ENCODE assay signal across 1 cellular context in the genomic region with DNA sequence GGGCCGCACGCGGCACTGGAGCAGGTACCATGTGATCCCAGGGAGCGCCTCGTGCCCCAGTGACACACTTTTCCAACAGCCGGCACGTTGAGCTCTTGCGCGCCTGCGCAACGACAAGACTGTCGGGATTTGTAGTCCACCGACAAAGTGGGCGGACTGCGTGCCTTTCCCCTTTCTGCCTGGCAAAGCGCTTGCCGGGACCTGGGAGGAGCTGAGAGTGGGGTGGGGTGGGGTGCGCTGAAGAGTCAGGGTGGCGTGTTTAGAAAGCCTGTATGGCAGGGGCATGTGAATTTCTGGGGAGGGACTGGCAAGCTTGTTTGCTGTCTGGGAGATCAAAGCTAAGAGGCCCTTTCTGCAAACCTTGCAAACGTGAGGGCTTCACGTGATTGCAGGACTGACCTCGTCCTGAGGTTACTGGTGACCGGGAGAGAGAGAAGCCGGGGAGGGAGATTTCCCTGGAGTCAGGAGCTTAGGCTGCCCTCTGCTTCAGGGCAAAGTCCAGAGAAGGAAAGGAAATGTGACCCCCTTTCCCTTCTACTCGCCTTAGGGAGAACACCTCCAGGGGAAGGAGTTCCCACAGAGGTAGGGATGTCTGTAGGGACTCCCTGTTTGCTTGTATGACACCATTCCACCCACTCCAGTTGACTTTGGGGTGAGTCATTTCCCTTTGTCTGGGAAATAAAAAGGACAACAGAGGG.
TF ChIP-seq lines count a peak whose summit lies in the region.

No MANE protein-coding gene starts in this region.

TF ChIP-seq in HepG2, 621 proteins besides CTCF, POLR2A, EP300 and RAD21 (continued from another document and continues in another):
- TF ChIP-seq TARDBP (CRISPR knock-in tag; IDR thresholded peaks at IDR 0.05): peak; percentile 89
- peak; percentile 100 for TF ChIP-seq ZNF883 (CRISPR knock-in tag; IDR thresholded peaks at IDR 0.05; ENCODE audit: not compliant biosample characterization)
- TF ChIP-seq, protein P1, sequence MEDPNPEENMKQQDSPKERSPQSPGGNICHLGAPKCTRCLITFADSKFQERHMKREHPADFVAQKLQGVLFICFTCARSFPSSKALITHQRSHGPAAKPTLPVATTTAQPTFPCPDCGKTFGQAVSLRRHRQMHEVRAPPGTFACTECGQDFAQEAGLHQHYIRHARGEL (CRISPR knock-in tag; IDR thresholded peaks at IDR 0.05): no peak
- TF ChIP-seq PHF5A (CRISPR knock-in tag; IDR thresholded peaks at IDR 0.05; ENCODE audit: low read depth, unreplicated experiment): no peak
- peak; percentile 89 for TF ChIP-seq AKAP8 (CRISPR knock-in tag; IDR thresholded peaks at IDR 0.05)
- TF ChIP-seq GABPA (IDR thresholded peaks at IDR 0.05; ENCODE audit: low read depth, low read length): no peak
- peak; percentile 61 for TF ChIP-seq GABPA (CRISPR knock-in tag; IDR thresholded peaks at IDR 0.05; ENCODE audit: low read depth)
- TF ChIP-seq, protein P2, sequence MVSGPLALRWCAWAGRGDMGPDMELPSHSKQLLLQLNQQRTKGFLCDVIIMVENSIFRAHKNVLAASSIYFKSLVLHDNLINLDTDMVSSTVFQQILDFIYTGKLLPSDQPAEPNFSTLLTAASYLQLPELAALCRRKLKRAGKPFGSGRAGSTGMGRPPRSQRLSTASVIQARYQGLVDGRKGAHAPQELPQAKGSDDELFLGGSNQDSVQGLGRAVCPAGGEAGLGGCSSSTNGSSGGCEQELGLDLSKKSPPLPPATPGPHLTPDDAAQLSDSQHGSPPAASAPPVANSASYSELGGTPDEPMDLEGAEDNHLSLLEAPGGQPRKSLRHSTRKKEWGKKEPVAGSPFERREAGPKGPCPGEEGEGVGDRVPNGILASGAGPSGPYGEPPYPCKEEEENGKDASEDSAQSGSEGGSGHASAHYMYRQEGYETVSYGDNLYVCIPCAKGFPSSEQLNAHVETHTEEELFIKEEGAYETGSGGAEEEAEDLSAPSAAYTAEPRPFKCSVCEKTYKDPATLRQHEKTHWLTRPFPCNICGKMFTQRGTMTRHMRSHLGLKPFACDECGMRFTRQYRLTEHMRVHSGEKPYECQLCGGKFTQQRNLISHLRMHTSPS (CRISPR knock-in tag; IDR thresholded peaks at IDR 0.05; ENCODE audit: low read depth): peak; percentile 67
- TF ChIP-seq HNRNPL (IDR thresholded peaks at IDR 0.05; ENCODE audit: low read depth, low read length): peak; percentile 81; the same call in 1 of the 2 replicates
- no peak for TF ChIP-seq MATR3 (CRISPR knock-in tag; IDR thresholded peaks at IDR 0.05)
- peak; percentile 61; the same call in 1 of the 2 replicates for TF ChIP-seq HOXD1 (CRISPR knock-in tag; IDR thresholded peaks at IDR 0.05)
- peak; percentile 99 for TF ChIP-seq ZNF33B (CRISPR knock-in tag; IDR thresholded peaks at IDR 0.05)
- TF ChIP-seq, protein P3, sequence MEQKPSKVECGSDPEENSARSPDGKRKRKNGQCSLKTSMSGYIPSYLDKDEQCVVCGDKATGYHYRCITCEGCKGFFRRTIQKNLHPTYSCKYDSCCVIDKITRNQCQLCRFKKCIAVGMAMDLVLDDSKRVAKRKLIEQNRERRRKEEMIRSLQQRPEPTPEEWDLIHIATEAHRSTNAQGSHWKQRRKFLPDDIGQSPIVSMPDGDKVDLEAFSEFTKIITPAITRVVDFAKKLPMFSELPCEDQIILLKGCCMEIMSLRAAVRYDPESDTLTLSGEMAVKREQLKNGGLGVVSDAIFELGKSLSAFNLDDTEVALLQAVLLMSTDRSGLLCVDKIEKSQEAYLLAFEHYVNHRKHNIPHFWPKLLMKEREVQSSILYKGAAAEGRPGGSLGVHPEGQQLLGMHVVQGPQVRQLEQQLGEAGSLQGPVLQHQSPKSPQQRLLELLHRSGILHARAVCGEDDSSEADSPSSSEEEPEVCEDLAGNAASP (CRISPR knock-in tag; IDR thresholded peaks at IDR 0.05; ENCODE audit: borderline replicate concordance): peak; percentile 100
- TF ChIP-seq ZNF34 (CRISPR knock-in tag; IDR thresholded peaks at IDR 0.05; ENCODE audit: borderline replicate concordance): peak; percentile 97
- TF ChIP-seq ARID4A (CRISPR knock-in tag; IDR thresholded peaks at IDR 0.05; ENCODE audit: borderline replicate concordance): peak; percentile 95
- TF ChIP-seq SAP130 (CRISPR knock-in tag; IDR thresholded peaks at IDR 0.05; ENCODE audit: low read depth): peak; percentile 94
- TF ChIP-seq, protein P4, sequence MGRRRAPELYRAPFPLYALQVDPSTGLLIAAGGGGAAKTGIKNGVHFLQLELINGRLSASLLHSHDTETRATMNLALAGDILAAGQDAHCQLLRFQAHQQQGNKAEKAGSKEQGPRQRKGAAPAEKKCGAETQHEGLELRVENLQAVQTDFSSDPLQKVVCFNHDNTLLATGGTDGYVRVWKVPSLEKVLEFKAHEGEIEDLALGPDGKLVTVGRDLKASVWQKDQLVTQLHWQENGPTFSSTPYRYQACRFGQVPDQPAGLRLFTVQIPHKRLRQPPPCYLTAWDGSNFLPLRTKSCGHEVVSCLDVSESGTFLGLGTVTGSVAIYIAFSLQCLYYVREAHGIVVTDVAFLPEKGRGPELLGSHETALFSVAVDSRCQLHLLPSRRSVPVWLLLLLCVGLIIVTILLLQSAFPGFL (CRISPR knock-in tag; IDR thresholded peaks at IDR 0.05): peak; percentile 88; the same call in 1 of the 2 replicates
- TF ChIP-seq ZNF713 (CRISPR knock-in tag; IDR thresholded peaks at IDR 0.05): no peak
- TF ChIP-seq DNMT3B (CRISPR knock-in tag; conservative IDR thresholded peaks at IDR 0.05): peak; percentile 82; the same call in 1 of the 2 replicates
- peak; percentile 88 for TF ChIP-seq CENPT (CRISPR knock-in tag; IDR thresholded peaks at IDR 0.05; ENCODE audit: low read depth)
- peak; percentile 93 for TF ChIP-seq ZSCAN30 (CRISPR knock-in tag; IDR thresholded peaks at IDR 0.05)
- TF ChIP-seq ZMYM4 (CRISPR knock-in tag; IDR thresholded peaks at IDR 0.05): peak; percentile 87
- TF ChIP-seq ATF7 (IDR thresholded peaks at IDR 0.05): peak; percentile 57; the same call in 1 of the 2 replicates
- peak; percentile 92 for TF ChIP-seq ATF7 (CRISPR knock-in tag; IDR thresholded peaks at IDR 0.05)
- TF ChIP-seq MZF1 (CRISPR knock-in tag; IDR thresholded peaks at IDR 0.05; ENCODE audit: borderline replicate concordance): 0 out of 2 replicates have a peak, but pooled peaks have one; percentile 12
- TF ChIP-seq KDM6A (CRISPR knock-in tag; IDR thresholded peaks at IDR 0.05; ENCODE audit: low read depth): peak; percentile 59; the same call in 1 of the 2 replicates
- peak; percentile 64; the same call in 1 of the 2 replicates for TF ChIP-seq ZNF431 (CRISPR knock-in tag; IDR thresholded peaks at IDR 0.05; ENCODE audit: borderline replicate concordance, low read depth)
- TF ChIP-seq SOX13 (IDR thresholded peaks at IDR 0.05): peak; percentile 92
- TF ChIP-seq SOX13 (CRISPR knock-in tag; conservative IDR thresholded peaks at IDR 0.05 in 1 of 2, IDR thresholded peaks at IDR 0.05 in 1 of 2): peak; percentile 28 to 86; a peak in 2 of 4 replicates
- TF ChIP-seq, protein P5, sequence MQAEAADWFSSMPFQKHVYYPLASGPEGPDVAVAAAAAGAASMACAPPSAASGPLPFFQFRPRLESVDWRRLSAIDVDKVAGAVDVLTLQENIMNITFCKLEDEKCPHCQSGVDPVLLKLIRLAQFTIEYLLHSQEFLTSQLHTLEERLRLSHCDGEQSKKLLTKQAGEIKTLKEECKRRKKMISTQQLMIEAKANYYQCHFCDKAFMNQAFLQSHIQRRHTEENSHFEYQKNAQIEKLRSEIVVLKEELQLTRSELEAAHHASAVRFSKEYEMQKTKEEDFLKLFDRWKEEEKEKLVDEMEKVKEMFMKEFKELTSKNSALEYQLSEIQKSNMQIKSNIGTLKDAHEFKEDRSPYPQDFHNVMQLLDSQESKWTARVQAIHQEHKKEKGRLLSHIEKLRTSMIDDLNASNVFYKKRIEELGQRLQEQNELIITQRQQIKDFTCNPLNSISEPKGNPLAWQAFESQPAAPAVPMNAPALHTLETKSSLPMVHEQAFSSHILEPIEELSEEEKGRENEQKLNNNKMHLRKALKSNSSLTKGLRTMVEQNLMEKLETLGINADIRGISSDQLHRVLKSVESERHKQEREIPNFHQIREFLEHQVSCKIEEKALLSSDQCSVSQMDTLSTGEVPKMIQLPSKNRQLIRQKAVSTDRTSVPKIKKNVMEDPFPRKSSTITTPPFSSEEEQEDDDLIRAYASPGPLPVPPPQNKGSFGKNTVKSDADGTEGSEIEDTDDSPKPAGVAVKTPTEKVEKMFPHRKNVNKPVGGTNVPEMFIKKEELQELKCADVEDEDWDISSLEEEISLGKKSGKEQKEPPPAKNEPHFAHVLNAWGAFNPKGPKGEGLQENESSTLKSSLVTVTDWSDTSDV (CRISPR knock-in tag; IDR thresholded peaks at IDR 0.05): peak; percentile 99
- TF ChIP-seq TEAD2 (CRISPR knock-in tag; IDR thresholded peaks at IDR 0.05): no peak; the same call in 1 of the 2 replicates
- TF ChIP-seq CHCHD3 (CRISPR knock-in tag; IDR thresholded peaks at IDR 0.05): peak; percentile 73; the same call in 1 of the 2 replicates
- TF ChIP-seq ZNF839 (CRISPR knock-in tag; IDR thresholded peaks at IDR 0.05; ENCODE audit: borderline replicate concordance): peak; percentile 96; the same call in 1 of the 2 replicates
- TF ChIP-seq ZNF18 (CRISPR knock-in tag; IDR thresholded peaks at IDR 0.05; ENCODE audit: insufficient replicate concordance): peak; percentile 90
- TF ChIP-seq ZSCAN25 (CRISPR knock-in tag; IDR thresholded peaks at IDR 0.05): peak; percentile 87
- no peak for TF ChIP-seq LCORL (IDR thresholded peaks at IDR 0.05)
- TF ChIP-seq LCORL (CRISPR knock-in tag; IDR thresholded peaks at IDR 0.05): peak; percentile 95
- TF ChIP-seq ZBTB4 (CRISPR knock-in tag; IDR thresholded peaks at IDR 0.05; ENCODE audit: borderline replicate concordance): peak; percentile 96; the same call in 1 of the 2 replicates
- peak; percentile 86; the same call in 1 of the 2 replicates for TF ChIP-seq SSRP1 (CRISPR knock-in tag; IDR thresholded peaks at IDR 0.05)
- TF ChIP-seq RFX3 (CRISPR knock-in tag; IDR thresholded peaks at IDR 0.05): no peak; the same call in 1 of the 2 replicates
